ENCODE assay signal across 12 cellular contexts in genomic region chr5:61277781-61278180, GRCh38. TPM values are rescaled to one million over a fixed set of nuclear protein-coding genes. Genes with fewer than 3 reads are reported as not detected.
DNase-seq lines count a peak whose midpoint lies in the region; ATAC-seq and TF ChIP-seq lines count a peak whose summit lies in the region.
"Had no signal": no experiment of that assay in that cellular context is flagged by ENCODE, and none has a peak within 500 bp of the region (broad histone marks: within the 10 kb centered on the region; RNA-seq: fewer than 3 reads in every experiment).

No MANE protein-coding gene starts in this region.

- H3K4me3 ChIP-seq in mucosa of descending colon: no peak overlapping the region
- H3K4me3 ChIP-seq: A549, Peyer's patch had no signal

- H3K4me3 Mint-ChIP-seq in HFFc6: peak overlapping the region; percentile 76
- H3K4me3 Mint-ChIP-seq in activated naive CD8-positive, alpha-beta T cell treated with anti-CD3 and anti-CD28 coated beads, Interleukin-2, amount 10 ng/mL, durations not matched to agents 7 days and 5 days: peak overlapping the region; percentile 75

- peak overlapping the region; percentile 87 for H3K27ac Mint-ChIP-seq in HFFc6
- peak overlapping the region; percentile 91 for H3K27ac Mint-ChIP-seq in activated naive CD8-positive, alpha-beta T cell treated with anti-CD3 and anti-CD28 coated beads, Interleukin-2, amount 10 ng/mL, durations not matched to agents 7 days and 5 days

- no peaks in the 10 kb centered on the region for H3K27me3 Mint-ChIP-seq in HFFc6 (ENCODE audit: insufficient read depth)
- H3K27me3 Mint-ChIP-seq in activated naive CD8-positive, alpha-beta T cell treated with anti-CD3 and anti-CD28 coated beads, Interleukin-2, amount 10 ng/mL, durations not matched to agents 7 days and 5 days: peaks cover 4% of the 10 kb centered on the region

- POLR2A ChIA-PET in activated naive CD8-positive, alpha-beta T cell treated with anti-CD3 and anti-CD28 coated beads, Interleukin-2, amount 10 ng/mL, durations not matched to agents 7 days and 5 days (lab: Charles Lee): interaction anchor here (0.6 kb wide), 1 partner anchor 304 kb away, joined by 4 read pairs; no protein-coding TSS in a partner anchor

- no peak for ATAC-seq in activated naive CD8-positive, alpha-beta T cell treated with anti-CD3 and anti-CD28 coated beads, Interleukin-2, amount 10 ng/mL, durations not matched to agents 7 days and 5 days (ENCODE audit: low read depth)
- ATAC-seq in mucosa of descending colon: peak; percentile 39
- no peak for ATAC-seq in HG03571 (IDR thresholded peaks at IDR 0.05; ENCODE audit: unreplicated experiment)
- ATAC-seq in HG03135 (IDR thresholded peaks at IDR 0.05; ENCODE audit: unreplicated experiment): no peak

- H3K4me1 ChIP-seq in mucosa of descending colon (ENCODE audit: low read depth): peaks cover 2% of the 10 kb centered on the region

- H3K9me3 ChIP-seq in mucosa of descending colon: no peaks in the 10 kb centered on the region
- H3K9me3 ChIP-seq: A549, Peyer's patch, sigmoid colon had no signal

- H3K36me3 ChIP-seq in mucosa of descending colon (ENCODE audit: low read depth): no peaks in the 10 kb centered on the region
- H3K36me3 ChIP-seq: Peyer's patch, sigmoid colon had no signal

- H3K36me3 Mint-ChIP-seq in HFFc6 (ENCODE audit: low read depth): no peaks in the 10 kb centered on the region
- peaks cover 4% of the 10 kb centered on the region for H3K36me3 Mint-ChIP-seq in activated naive CD8-positive, alpha-beta T cell treated with anti-CD3 and anti-CD28 coated beads, Interleukin-2, amount 10 ng/mL, durations not matched to agents 7 days and 5 days

- H3K4me1 Mint-ChIP-seq in HFFc6 (ENCODE audit: low read depth): peaks cover 36% of the 10 kb centered on the region
- H3K4me1 Mint-ChIP-seq in activated naive CD8-positive, alpha-beta T cell treated with anti-CD3 and anti-CD28 coated beads, Interleukin-2, amount 10 ng/mL, durations not matched to agents 7 days and 5 days: peaks cover 17% of the 10 kb centered on the region

- DNase-seq in NCI-H345 (lab: John Stamatoyannopoulos, UW) (peak; percentile 38), NCI-H345 treated with DMSO at 0.1 percent for 48 hours (lab: John Stamatoyannopoulos, UW; ENCODE audit: unreplicated experiment) (no peak), HFFc6 (no peak), mucosa of descending colon (no peak), amygdala (lab: John Stamatoyannopoulos, UW) (no peak)
- no peak for DNase-seq in activated naive CD8-positive, alpha-beta T cell treated with anti-CD3 and anti-CD28 coated beads, Interleukin-2, amount 10 ng/mL, durations not matched to agents 7 days and 5 days
- DNase-seq: central memory CD4-positive, alpha-beta T cell; sigmoid colon had no signal

- intact Hi-C loops in mucosa of descending colon (cut with DNase I, micrococcal nuclease): no loop called here

- TF ChIP-seq CTCF in HFFc6 (IDR thresholded peaks at IDR 0.05): no peak
- TF ChIP-seq CTCF in mucosa of descending colon (IDR thresholded peaks at IDR 0.05): no peak

- no peaks in the 10 kb centered on the region for H3K9me3 Mint-ChIP-seq in HFFc6
- no peaks in the 10 kb centered on the region for H3K9me3 Mint-ChIP-seq in activated naive CD8-positive, alpha-beta T cell treated with anti-CD3 and anti-CD28 coated beads, Interleukin-2, amount 10 ng/mL, durations not matched to agents 7 days and 5 days

RNA-seq across cellular contexts. Expression of gene ZSWIM6, which starts 54.3 kb away (rescaled TPM):
- total RNA-seq in HFFc6 (2021; fragmentation: NEBNext Ultra II Directional; extraction: Animal tissue kit (Norgen Biotek cat#: 25700)): 10 to 100 TPM in 5 of 6 experiments, 1 to 10 TPM in 1; 9.7 to 13.5 (median 11.7) TPM
- 1 to 10 TPM; 6.1 to 6.5 TPM for total RNA-seq in activated naive CD8-positive, alpha-beta T cell treated with anti-CD3 and anti-CD28 coated beads, Interleukin-2, amount 10 ng/mL, durations not matched to agents 7 days and 5 days
- total RNA-seq in mucosa of descending colon: 10 to 100 TPM; 26.2 to 39.4 (median 27.8) TPM
